Comparison of ENCODE assay signal across 12 cellular contexts in genomic region chr12:56046027-56046780, GRCh38. TPM values are rescaled to one million over a fixed set of nuclear protein-coding genes. Genes with fewer than 3 reads are reported as not detected.
A peak's percentile ranks its signal among the peaks of the same experiment; 100 is the strongest.
DNase-seq lines count a peak whose midpoint lies in the region; ATAC-seq, FAIRE-seq and TF ChIP-seq lines count a peak whose summit lies in the region.
"Had no signal": no experiment of that assay in that cellular context is flagged by ENCODE, and none has a peak within 500 bp of the region (broad histone marks: within the 10 kb centered on the region; RNA-seq: fewer than 3 reads in every experiment).

No MANE protein-coding gene starts in this region.

- TF ChIP-seq POLR2A in GM12878 (IDR thresholded peaks at IDR 0.05; ENCODE audit: low read depth, low read length) = peak; percentile 33

- RAD21 ChIA-PET in GM12878 (lab: Charles Lee; ENCODE audit: unreplicated experiment) = interaction anchor here (0.6 to 2.6 kb wide), 7 partner anchors 50 to 308 kb away, joined by 3 to 12 read pairs (median 4); partner anchors contain the start of genes PA2G4, SMARCC2 and ZC3H10

- H3K4me3 Mint-ChIP-seq in activated CD4-positive, alpha-beta T cell treated with anti-CD3 and anti-CD28 coated beads, Interleukin-2, amount 10 ng/mL, durations not matched to agents 24 days and 14 days = no peak overlapping the region
- H3K4me3 Mint-ChIP-seq in neural progenitor cell = no peak overlapping the region

- CTCF ChIA-PET in GM12878 (lab: Yijun Ruan, JAX) = interaction anchor here (0.8 to 4.5 kb wide), 13 partner anchors 17 to 308 kb away, joined by 3 to 12 read pairs (median 7); partner anchors contain the start of genes PA2G4, RAB5B, SMARCC2 and SUOX

- H3K36me3 Mint-ChIP-seq in activated CD4-positive, alpha-beta T cell treated with anti-CD3 and anti-CD28 coated beads, Interleukin-2, amount 10 ng/mL, durations not matched to agents 24 days and 14 days (ENCODE audit: low read depth) = peaks cover 43% of the 10 kb centered on the region
- H3K36me3 Mint-ChIP-seq in neural progenitor cell = peaks cover 11% of the 10 kb centered on the region

- no peak overlapping the region for H2AFZ ChIP-seq in GM12878 (ENCODE audit: control insufficient read depth, low read depth, low read length)
- no peak overlapping the region for H2AFZ ChIP-seq in neural progenitor cell (replicated peaks)

- peaks cover 52% of the 10 kb centered on the region for H3F3A ChIP-seq in neural progenitor cell (ENCODE audit: low read depth)

- POLR2A ChIA-PET in GM12878 (lab: Charles Lee) = interaction anchor here (4.2 kb wide), 1 partner anchor 58 kb away, joined by 22 read pairs; the partner anchor contains the start of gene PA2G4

- no peaks in the 10 kb centered on the region for H3K27me3 Mint-ChIP-seq in activated CD4-positive, alpha-beta T cell treated with anti-CD3 and anti-CD28 coated beads, Interleukin-2, amount 10 ng/mL, durations not matched to agents 24 days and 14 days
- H3K27me3 Mint-ChIP-seq in neural progenitor cell (ENCODE audit: insufficient read depth, low read depth) = peaks cover 11% of the 10 kb centered on the region

- SMC1A ChIA-PET in GM12878 (lab: Charles Lee; ENCODE audit: uncharacterized antibody, unreplicated experiment) = interaction anchor here (1.0 to 2.0 kb wide), 4 partner anchors 59 to 211 kb away, joined by 3 to 6 read pairs (median 4); partner anchors contain the start of gene PA2G4

- no peaks in the 10 kb centered on the region for H4K20me1 ChIP-seq in GM12878 (ENCODE audit: control insufficient read depth, insufficient read depth)
- H4K20me1 ChIP-seq in neural progenitor cell (ENCODE audit: low read depth) = peaks cover 10% of the 10 kb centered on the region

- peaks cover 28% of the 10 kb centered on the region for H3K4me1 Mint-ChIP-seq in activated CD4-positive, alpha-beta T cell treated with anti-CD3 and anti-CD28 coated beads, Interleukin-2, amount 10 ng/mL, durations not matched to agents 24 days and 14 days
- peaks cover 15% of the 10 kb centered on the region for H3K4me1 Mint-ChIP-seq in neural progenitor cell

- H3K27me3 ChIP-seq in GM12878 (replicated peaks in 1 of 2; ENCODE audit: control insufficient read depth in 2 of 2, insufficient read depth in 2 of 2, low read length in 1 of 2) = no peaks in the 10 kb centered on the region
- H3K27me3 ChIP-seq in neural progenitor cell = no peaks in the 10 kb centered on the region
- H3K27me3 ChIP-seq: BE2C, SJSA1 had no signal

- H3K4me2 ChIP-seq in GM12878 (ENCODE audit: control insufficient read depth, insufficient read depth) = no peak overlapping the region
- H3K4me2 ChIP-seq in neural progenitor cell = no peak overlapping the region

- TF ChIP-seq RAD21 in GM12878 (IDR thresholded peaks at IDR 0.05; ENCODE audit: insufficient read depth, low read depth, low read length) = no peak

- H3K27ac Mint-ChIP-seq in activated CD4-positive, alpha-beta T cell treated with anti-CD3 and anti-CD28 coated beads, Interleukin-2, amount 10 ng/mL, durations not matched to agents 24 days and 14 days = peak overlapping the region; percentile 74
- H3K27ac Mint-ChIP-seq in neural progenitor cell = peak overlapping the region; percentile 52

- no peaks in the 10 kb centered on the region for H3K9me3 ChIP-seq in GM12878 (replicated peaks; ENCODE audit: control insufficient read depth, insufficient read depth, low read length)
- no peaks in the 10 kb centered on the region for H3K9me3 ChIP-seq in neural progenitor cell (ENCODE audit: low read depth)
- H3K9me3 ChIP-seq: BE2C, prostate gland, SJSA1 had no signal

- H3K36me3 ChIP-seq in GM12878 (ENCODE audit: control insufficient read depth in 2 of 2, insufficient read depth in 2 of 2, low read length in 1 of 2) = peaks cover 5 to 19% of the 10 kb centered on the region in 2 experiments; a peak in 3 of 4 replicates
- peaks cover 8% of the 10 kb centered on the region for H3K36me3 ChIP-seq in neural progenitor cell
- H3K36me3 ChIP-seq: prostate gland had no signal

- no peak for DNase-seq in activated CD4-positive, alpha-beta T cell treated with anti-CD3 and anti-CD28 coated beads, Interleukin-2, amount 10 ng/mL, durations not matched to agents 24 days and 14 days
- DNase-seq in activated CD4-positive, alpha-beta T cell treated with anti-CD3 and anti-CD28 coated beads, Interleukin-2, amount 50 U/mL, for 1 hour = no peak
- DNase-seq in MV-4-11 (lab: John Stamatoyannopoulos, UW) (peak; percentile 22), GM12878 (ENCODE audit: low read depth, low spot score) (no peak), neural progenitor cell (ENCODE audit: low spot score) (no peak), NCI-H2107 treated with DMSO at 0.1 percent for 48 hours (lab: John Stamatoyannopoulos, UW; ENCODE audit: unreplicated experiment) (no peak), NCI-H2227 treated with DMSO at 0.1 percent for 48 hours (lab: John Stamatoyannopoulos, UW) (no peak)
- DNase-seq in activated CD4-positive, CD25-positive, alpha-beta regulatory T cell treated with anti-CD3 and anti-CD28 coated beads, Interleukin-2, amount 50 U/mL, for 72 hours = no peak
- DNase-seq: activated gamma-delta T cell had no signal

- H3K27ac ChIP-seq in GM12878 (ENCODE audit: control insufficient read depth, insufficient read depth) (no peak overlapping the region), neural progenitor cell (no peak overlapping the region)
- H3K27ac ChIP-seq: prostate gland, SJSA1 had no signal

- WGBS in GM12878 (ENCODE audit: insufficient coverage, insufficient replicate concordance, low lambda C conversion rate, missing lambda C conversion rate) = 68% methylated on average over 9 of the region's 9 CpGs

- peaks cover 22% of the 10 kb centered on the region for H3K79me2 ChIP-seq in GM12878 (ENCODE audit: control insufficient read depth, insufficient read depth, low read length)
- H3K79me2 ChIP-seq in neural progenitor cell (ENCODE audit: low read depth) = peaks cover 23% of the 10 kb centered on the region

- in situ Hi-C loops in GM12878 (cut with MboI) = loop anchor here (5.0 kb wide), 1 partner anchor 56 kb away; the partner anchor contains the start of gene PA2G4

- H3K4me3 ChIP-seq in GM12878 (no peak overlapping the region), neural progenitor cell (no peak overlapping the region)
- H3K4me3 ChIP-seq: prostate gland, SJSA1 had no signal

- intact Hi-C loops in activated CD4-positive, alpha-beta T cell treated with anti-CD3 and anti-CD28 coated beads, Interleukin-2, amount 10 ng/mL, durations not matched to agents 24 days and 14 days (cut with micrococcal nuclease) = loop anchor here (5.0 kb wide), 1 partner anchor 36 kb away; the partner anchor contains the start of gene ERBB3
- intact Hi-C loops in GM12878 (cut with micrococcal nuclease; ENCODE audit: unreplicated experiment) = loop anchor here (2.0 to 5.0 kb wide), 2 partner anchors 36 to 73 kb away; partner anchors contain the start of genes ERBB3 and ZC3H10

- ATAC-seq in GM12878 = no peak

- FAIRE-seq in GM12878 (lab: Jason Lieb, UNC) = no peak

- no peaks in the 10 kb centered on the region for H3K9me3 Mint-ChIP-seq in activated CD4-positive, alpha-beta T cell treated with anti-CD3 and anti-CD28 coated beads, Interleukin-2, amount 10 ng/mL, durations not matched to agents 24 days and 14 days
- no peaks in the 10 kb centered on the region for H3K9me3 Mint-ChIP-seq in neural progenitor cell

- no peak for TF ChIP-seq EP300 in GM12878 (IDR thresholded peaks at IDR 0.05; ENCODE audit: borderline replicate concordance in 1 of 2, control insufficient read depth in 1 of 2, low read depth in 2 of 2, low read length in 2 of 2)

- BruUV-seq in GM12878 (replicated peaks; lab: Mats Ljungman, UMichigan) = no TSS peak

- TF ChIP-seq CTCF in GM12878 (IDR thresholded peaks at IDR 0.05 in 2 of 3, conservative IDR thresholded peaks at IDR 0.05 in 1 of 3; ENCODE audit: control insufficient read depth in 2 of 3, extremely low read depth in 1 of 3, insufficient read depth in 1 of 3, low read depth in 3 of 3, low read length in 3 of 3) (no peak), neural progenitor cell (IDR thresholded peaks at IDR 0.05) (no peak)

- H3K9ac ChIP-seq in GM12878 (ENCODE audit: control insufficient read depth, insufficient read depth, low read length) = no peak overlapping the region
- no peak overlapping the region for H3K9ac ChIP-seq in neural progenitor cell

- H3K4me1 ChIP-seq in GM12878 (ENCODE audit: control insufficient read depth, insufficient read depth, low read length) = peaks cover 9% of the 10 kb centered on the region
- H3K4me1 ChIP-seq in neural progenitor cell = peaks cover 7% of the 10 kb centered on the region
- H3K4me1 ChIP-seq: BE2C, prostate gland had no signal

RNA-seq across cellular contexts. Expression of gene RPS26, which starts 4.5 kb away (rescaled TPM):
- total RNA-seq in activated CD4-positive, alpha-beta T cell treated with anti-CD3 and anti-CD28 coated beads, Interleukin-2, amount 10 ng/mL, durations not matched to agents 24 days and 14 days = 40.5 and 46.3 TPM in 2 replicates
- 75.1 and 88.8 TPM in 2 replicates for total RNA-seq in GM12878 (2013; cell fraction: nucleolus; rRNA removed)
- total RNA-seq in GM12878 (2014; rRNA removed) (597 and 686 TPM in 2 replicates), GM12878 (2014; rRNA removed; fragmentation: Illumina TruSeq; extraction: Trizol) (1,014 and 1,019 TPM in 2 replicates), GM12878 (2021) (75.5 and 86.4 TPM in 2 replicates), neural progenitor cell (ENCODE audit: low replicate concordance) (721 and 819 TPM in 2 replicates)
- 165 TPM for polyA plus RNA-seq in GM12878 (2011; ENCODE audit: low read depth)
- polyA plus RNA-seq in GM12878 (2011; rRNA removed) (214 and 442 TPM in 2 replicates), GM12878 (2014; fragmentation: Illumina TruSeq; extraction: Trizol) (784 and 1,270 TPM in 2 replicates), GM12878 (2014; fragmentation: Nextera tagmentation; extraction: Ambion mirVana) (1,000 to 10,000 TPM; 2,920 to 3,147 TPM), GM12878 (2014; rRNA removed) (618 and 656 TPM in 2 replicates), GM12878 (2016; fragmentation: Nextera tagmentation; extraction: Ambion mirVana) (100 to 1,000 TPM; 855 to 907 TPM)
- 830 and 2,449 TPM in 2 replicates for polyA plus RNA-seq in GM12878 (2011; cell fraction: cytosol; rRNA removed)
- 258 and 284 TPM in 2 replicates for polyA plus RNA-seq in GM12878 (2011; cell fraction: nucleus; rRNA removed)
- polyA plus RNA-seq in GM12878 (2012) = 770 and 960 TPM in 2 replicates
- polyA minus RNA-seq in GM12878 (2011; rRNA and poly(A)+ RNA removed) = 507 and 724 TPM in 2 replicates
- 62.0 and 68.0 TPM in 2 replicates for polyA minus RNA-seq in GM12878 (2011; cell fraction: cytosol; rRNA and poly(A)+ RNA removed)
- polyA minus RNA-seq in GM12878 (2011; cell fraction: nucleus; rRNA and poly(A)+ RNA removed) = 57.3 and 66.8 TPM in 2 replicates

RNA-seq across cellular contexts. Expression of gene IKZF4, which starts 25.4 kb away (rescaled TPM):
- total RNA-seq in activated CD4-positive, alpha-beta T cell treated with anti-CD3 and anti-CD28 coated beads, Interleukin-2, amount 10 ng/mL, durations not matched to agents 24 days and 14 days = 24.3 and 26.1 TPM in 2 replicates
- 6.5 and 7.1 TPM in 2 replicates for total RNA-seq in GM12878 (2013; cell fraction: nucleolus; rRNA removed)
- 0.79 and 1.1 TPM in 2 replicates for total RNA-seq in GM12878 (2014; rRNA removed)
- 0.89 and 0.92 TPM in 2 replicates for total RNA-seq in GM12878 (2014; rRNA removed; fragmentation: Illumina TruSeq; extraction: Trizol)
- 4.6 and 5.8 TPM in 2 replicates for total RNA-seq in GM12878 (2021)
- polyA plus RNA-seq in GM12878 (2011; ENCODE audit: low read depth) = 1.6 TPM
- polyA plus RNA-seq in GM12878 (2011; rRNA removed) = 2.2 and 2.9 TPM in 2 replicates
- polyA plus RNA-seq in GM12878 (2011; cell fraction: cytosol; rRNA removed) = 2.8 and 4.0 TPM in 2 replicates
- 7.1 and 7.3 TPM in 2 replicates for polyA plus RNA-seq in GM12878 (2011; cell fraction: nucleus; rRNA removed)
- polyA plus RNA-seq in GM12878 (2012) = 2.0 and 2.9 TPM in 2 replicates
- 4.9 and 5.5 TPM in 2 replicates for polyA plus RNA-seq in GM12878 (2014; fragmentation: Illumina TruSeq; extraction: Trizol)
- polyA plus RNA-seq in GM12878 (2014; fragmentation: Nextera tagmentation; extraction: Ambion mirVana) = 1 to 10 TPM in 1 of 2 experiments, under 1 TPM in 1; 0.74 to 1.2 TPM
- polyA plus RNA-seq in GM12878 (2014; rRNA removed) = 2.8 and 3.8 TPM in 2 replicates
- polyA plus RNA-seq in GM12878 (2016; fragmentation: Nextera tagmentation; extraction: Ambion mirVana) = under 1 TPM; 0.91 to 0.93 TPM
- polyA minus RNA-seq in GM12878 (2011; rRNA and poly(A)+ RNA removed) = 1.4 and 3.0 TPM in 2 replicates
- polyA minus RNA-seq in GM12878 (2011; cell fraction: cytosol; rRNA and poly(A)+ RNA removed) = 1.3 and 1.7 TPM in 2 replicates
- 1.1 and 1.7 TPM in 2 replicates for polyA minus RNA-seq in GM12878 (2011; cell fraction: nucleus; rRNA and poly(A)+ RNA removed)
- 2.1 and 4.4 TPM in 2 replicates for total RNA-seq in neural progenitor cell (ENCODE audit: low replicate concordance)

RNA-seq across cellular contexts. Expression of gene ERBB3, which starts 33.8 kb away (rescaled TPM):
- total RNA-seq in activated CD4-positive, alpha-beta T cell treated with anti-CD3 and anti-CD28 coated beads, Interleukin-2, amount 10 ng/mL, durations not matched to agents 24 days and 14 days = 0.14 and 0.57 TPM in 2 replicates
- not detected in 2 replicates for total RNA-seq in GM12878 (2013; cell fraction: nucleolus; rRNA removed)
- total RNA-seq in GM12878 (2014; rRNA removed) (not detected in 2 replicates), GM12878 (2014; rRNA removed; fragmentation: Illumina TruSeq; extraction: Trizol) (0.04 TPM in 1 of 2 replicates, not detected in the other), GM12878 (2021) (0.58 and 0.72 TPM in 2 replicates), neural progenitor cell (ENCODE audit: low replicate concordance) (6.3 and 8.8 TPM in 2 replicates)
- not detected for polyA plus RNA-seq in GM12878 (2011; ENCODE audit: low read depth)
- polyA plus RNA-seq in GM12878 (2011; rRNA removed) (not detected in 2 replicates), GM12878 (2014; fragmentation: Illumina TruSeq; extraction: Trizol) (0.03 and 0.08 TPM in 2 replicates), GM12878 (2014; fragmentation: Nextera tagmentation; extraction: Ambion mirVana) (under 1 TPM in 1 of 2 experiments, not detected in 1; 0.08 TPM), GM12878 (2014; rRNA removed) (0.03 and 0.04 TPM in 2 replicates), GM12878 (2016; fragmentation: Nextera tagmentation; extraction: Ambion mirVana) (not detected)
- not detected in 2 replicates for polyA plus RNA-seq in GM12878 (2011; cell fraction: cytosol; rRNA removed)
- not detected in 2 replicates for polyA plus RNA-seq in GM12878 (2011; cell fraction: nucleus; rRNA removed)
- polyA plus RNA-seq in GM12878 (2012) = 0.15 and 0.17 TPM in 2 replicates
- polyA minus RNA-seq in GM12878 (2011; rRNA and poly(A)+ RNA removed) = not detected in 2 replicates
- not detected in 2 replicates for polyA minus RNA-seq in GM12878 (2011; cell fraction: cytosol; rRNA and poly(A)+ RNA removed)
- not detected in 2 replicates for polyA minus RNA-seq in GM12878 (2011; cell fraction: nucleus; rRNA and poly(A)+ RNA removed)
- total RNA-seq: SJSA1 had no signal

RNA-seq across cellular contexts. Expression of gene SUOX, which starts 49.1 kb away (rescaled TPM):
- 9.3 and 10.2 TPM in 2 replicates for total RNA-seq in activated CD4-positive, alpha-beta T cell treated with anti-CD3 and anti-CD28 coated beads, Interleukin-2, amount 10 ng/mL, durations not matched to agents 24 days and 14 days
- total RNA-seq in GM12878 (2013; cell fraction: nucleolus; rRNA removed) = 26.0 and 28.4 TPM in 2 replicates
- 12.9 and 13.8 TPM in 2 replicates for total RNA-seq in GM12878 (2014; rRNA removed)
- total RNA-seq in GM12878 (2014; rRNA removed; fragmentation: Illumina TruSeq; extraction: Trizol) = 10.0 and 11.7 TPM in 2 replicates
- total RNA-seq in GM12878 (2021) = 11.8 and 13.6 TPM in 2 replicates
- polyA plus RNA-seq in GM12878 (2011; ENCODE audit: low read depth) = 9.2 TPM
- polyA plus RNA-seq in GM12878 (2011; rRNA removed) = 12.9 and 18.8 TPM in 2 replicates
- 21.6 and 28.2 TPM in 2 replicates for polyA plus RNA-seq in GM12878 (2011; cell fraction: cytosol; rRNA removed)
- 32.6 and 35.8 TPM in 2 replicates for polyA plus RNA-seq in GM12878 (2011; cell fraction: nucleus; rRNA removed)
- 9.4 and 12.2 TPM in 2 replicates for polyA plus RNA-seq in GM12878 (2012)
- 11.5 and 16.5 TPM in 2 replicates for polyA plus RNA-seq in GM12878 (2014; fragmentation: Illumina TruSeq; extraction: Trizol)
- polyA plus RNA-seq in GM12878 (2014; fragmentation: Nextera tagmentation; extraction: Ambion mirVana) = 1 to 10 TPM; 5.1 to 5.2 TPM
- 12.4 and 16.1 TPM in 2 replicates for polyA plus RNA-seq in GM12878 (2014; rRNA removed)
- polyA plus RNA-seq in GM12878 (2016; fragmentation: Nextera tagmentation; extraction: Ambion mirVana) = 10 to 100 TPM; 13.2 to 18.1 TPM
- polyA minus RNA-seq in GM12878 (2011; rRNA and poly(A)+ RNA removed) = 25.5 and 28.8 TPM in 2 replicates
- polyA minus RNA-seq in GM12878 (2011; cell fraction: cytosol; rRNA and poly(A)+ RNA removed) = 9.5 and 9.9 TPM in 2 replicates
- 12.6 and 27.8 TPM in 2 replicates for polyA minus RNA-seq in GM12878 (2011; cell fraction: nucleus; rRNA and poly(A)+ RNA removed)
- total RNA-seq in neural progenitor cell (ENCODE audit: low replicate concordance) = 17.5 and 35.5 TPM in 2 replicates

RNA-seq across cellular contexts. Expression of gene PA2G4, which starts 58.2 kb away (rescaled TPM):
- 453 and 472 TPM in 2 replicates for total RNA-seq in activated CD4-positive, alpha-beta T cell treated with anti-CD3 and anti-CD28 coated beads, Interleukin-2, amount 10 ng/mL, durations not matched to agents 24 days and 14 days
- 132 and 137 TPM in 2 replicates for total RNA-seq in GM12878 (2013; cell fraction: nucleolus; rRNA removed)
- 355 and 400 TPM in 2 replicates for total RNA-seq in GM12878 (2014; rRNA removed)
- 410 and 430 TPM in 2 replicates for total RNA-seq in GM12878 (2014; rRNA removed; fragmentation: Illumina TruSeq; extraction: Trizol)
- 277 and 280 TPM in 2 replicates for total RNA-seq in GM12878 (2021)
- polyA plus RNA-seq in GM12878 (2011; ENCODE audit: low read depth) = 129 TPM
- 468 and 540 TPM in 2 replicates for polyA plus RNA-seq in GM12878 (2011; rRNA removed)
- polyA plus RNA-seq in GM12878 (2011; cell fraction: cytosol; rRNA removed) = 237 and 291 TPM in 2 replicates
- polyA plus RNA-seq in GM12878 (2011; cell fraction: nucleus; rRNA removed) = 259 and 303 TPM in 2 replicates
- polyA plus RNA-seq in GM12878 (2012) = 171 and 173 TPM in 2 replicates
- polyA plus RNA-seq in GM12878 (2014; fragmentation: Illumina TruSeq; extraction: Trizol) = 491 and 563 TPM in 2 replicates
- polyA plus RNA-seq in GM12878 (2014; fragmentation: Nextera tagmentation; extraction: Ambion mirVana) = 100 to 1,000 TPM; 148 to 215 TPM
- 383 and 415 TPM in 2 replicates for polyA plus RNA-seq in GM12878 (2014; rRNA removed)
- 100 to 1,000 TPM; 498 to 514 TPM for polyA plus RNA-seq in GM12878 (2016; fragmentation: Nextera tagmentation; extraction: Ambion mirVana)
- polyA minus RNA-seq in GM12878 (2011; rRNA and poly(A)+ RNA removed) = 158 and 227 TPM in 2 replicates
- polyA minus RNA-seq in GM12878 (2011; cell fraction: cytosol; rRNA and poly(A)+ RNA removed) = 72.6 and 96.4 TPM in 2 replicates
- polyA minus RNA-seq in GM12878 (2011; cell fraction: nucleus; rRNA and poly(A)+ RNA removed) = 54.6 and 85.4 TPM in 2 replicates
- 168 and 242 TPM in 2 replicates for total RNA-seq in neural progenitor cell (ENCODE audit: low replicate concordance)
